In genomic region chr2:18558458-18558857, GRCh38 we compare ENCODE assay signal across 15 cellular contexts. TPM values are rescaled to one million over a fixed set of nuclear protein-coding genes. Genes with fewer than 3 reads are reported as not detected.
DNase-seq lines count a peak whose midpoint lies in the region; ATAC-seq and TF ChIP-seq lines count a peak whose summit lies in the region.
"Had no signal": no experiment of that assay in that cellular context is flagged by ENCODE, and none has a peak within 500 bp of the region (broad histone marks: within the 10 kb centered on the region; RNA-seq: fewer than 3 reads in every experiment).

No MANE protein-coding gene starts in this region.

- no peak overlapping the region for H3K4me2 ChIP-seq in parathyroid adenoma (ENCODE audit: low read length)

- in situ Hi-C loops in ACHN (cut with HindIII; ENCODE audit: low pct_ligation_motif_present, low pct_unique_long_range_greater_than_20kb, low sequenced_read_pairs) = no loop called here

- no peak for DNase-seq in activated T-cell treated with anti-CD3 and anti-CD28 coated beads, Interleukin-2, amount 50 U/mL, for 4 hours
- DNase-seq in activated T-cell treated with anti-CD3 and anti-CD28 coated beads for 4 hours = no peak
- peak; percentile 31 for DNase-seq in OCI-M1 (lab: John Stamatoyannopoulos, UW)
- DNase-seq in erythroblast (lab: John Stamatoyannopoulos, UW) = peak; percentile 42 to 70
- no peak for DNase-seq in ACHN
- no peak for DNase-seq in hepatic stellate cell (ENCODE audit: low spot score)
- DNase-seq: activated CD4-positive, CD25-positive, alpha-beta regulatory T cell; activated gamma-delta T cell; cortex of kidney; IMR-90; islet precursor cell; NCI-H774 had no signal

- no peaks in the 10 kb centered on the region for H3K27me3 Mint-ChIP-seq in activated T-cell treated with anti-CD3 and anti-CD28 coated beads, Interleukin-2, amount 50 U/mL, for 4 hours (ENCODE audit: low read depth)

- H3K36me3 ChIP-seq in parathyroid adenoma (ENCODE audit: control insufficient read depth, insufficient read depth, low read length) = no peaks in the 10 kb centered on the region

- H3K27ac ChIP-seq in parathyroid adenoma = peak overlapping the region; percentile 94
- H3K27ac ChIP-seq: SK-N-MC had no signal

- H3K4me3 ChIP-seq in parathyroid adenoma (ENCODE audit: low read depth, low read length) = no peak overlapping the region

- ATAC-seq in activated T-cell treated with anti-CD3 and anti-CD28 coated beads, Interleukin-2, amount 50 U/mL, for 4 hours = no peak
- no peak for ATAC-seq in GM19324 (IDR thresholded peaks at IDR 0.05; ENCODE audit: low FRiP score, unreplicated experiment)

- no peak overlapping the region for H2AFZ ChIP-seq in parathyroid adenoma

- H3K9me3 ChIP-seq in parathyroid adenoma (ENCODE audit: control insufficient read depth, low read length) = no peaks in the 10 kb centered on the region

- peaks cover 41% of the 10 kb centered on the region for H3K4me1 Mint-ChIP-seq in activated T-cell treated with anti-CD3 and anti-CD28 coated beads, Interleukin-2, amount 50 U/mL, for 4 hours (ENCODE audit: low read depth)

- H3K4me1 ChIP-seq in parathyroid adenoma = peaks cover 13% of the 10 kb centered on the region

- TF ChIP-seq POLR2A in erythroblast (IDR thresholded peaks at IDR 0.05; ENCODE audit: low read length) = no peak

- peak overlapping the region; percentile 91 for H3K4me3 Mint-ChIP-seq in activated T-cell treated with anti-CD3 and anti-CD28 coated beads, Interleukin-2, amount 50 U/mL, for 4 hours

- H3K27me3 ChIP-seq in parathyroid adenoma (ENCODE audit: control insufficient read depth, insufficient read depth, low read length) = no peaks in the 10 kb centered on the region

- H3K9me3 Mint-ChIP-seq in activated T-cell treated with anti-CD3 and anti-CD28 coated beads, Interleukin-2, amount 50 U/mL, for 4 hours = no peaks in the 10 kb centered on the region

- no peak for TF ChIP-seq CTCF in parathyroid adenoma (IDR thresholded peaks at IDR 0.05)

- no peak overlapping the region for H3K9ac ChIP-seq in parathyroid adenoma

- peaks cover 22% of the 10 kb centered on the region for H3K36me3 Mint-ChIP-seq in activated T-cell treated with anti-CD3 and anti-CD28 coated beads, Interleukin-2, amount 50 U/mL, for 4 hours (ENCODE audit: insufficient read depth)

- peaks cover 8% of the 10 kb centered on the region for H3K79me2 ChIP-seq in parathyroid adenoma

RNA-seq across cellular contexts. Expression of gene RDH14, which starts 2.0 kb away (rescaled TPM):
- total RNA-seq in activated T-cell treated with anti-CD3 and anti-CD28 coated beads, Interleukin-2, amount 50 U/mL, for 4 hours = 10 to 100 TPM; 14.6 to 17.9 (median 16.0) TPM

RNA-seq across cellular contexts. Expression of gene NT5C1B, which starts 30.9 kb away (rescaled TPM):
- total RNA-seq in activated T-cell treated with anti-CD3 and anti-CD28 coated beads, Interleukin-2, amount 50 U/mL, for 4 hours = not detected
- total RNA-seq: IMR-90 had no signal

Comparison
In these comparisons a context has a peak if more than half of its experiments do, and no peak if none do; other contexts are left out.
1. DNase-seq: peak in OCI-M1 (single experiment) and erythroblast (2 of 2); none in activated T-cell treated with anti-CD3 and anti-CD28 coated beads, Interleukin-2, amount 50 U/mL, for 4 hours (single experiment), activated T-cell treated with anti-CD3 and anti-CD28 coated beads for 4 hours (single experiment), ACHN (single experiment) and hepatic stellate cell (single experiment).